ENCODE assay signal across 10 cellular contexts in the genomic region with DNA sequence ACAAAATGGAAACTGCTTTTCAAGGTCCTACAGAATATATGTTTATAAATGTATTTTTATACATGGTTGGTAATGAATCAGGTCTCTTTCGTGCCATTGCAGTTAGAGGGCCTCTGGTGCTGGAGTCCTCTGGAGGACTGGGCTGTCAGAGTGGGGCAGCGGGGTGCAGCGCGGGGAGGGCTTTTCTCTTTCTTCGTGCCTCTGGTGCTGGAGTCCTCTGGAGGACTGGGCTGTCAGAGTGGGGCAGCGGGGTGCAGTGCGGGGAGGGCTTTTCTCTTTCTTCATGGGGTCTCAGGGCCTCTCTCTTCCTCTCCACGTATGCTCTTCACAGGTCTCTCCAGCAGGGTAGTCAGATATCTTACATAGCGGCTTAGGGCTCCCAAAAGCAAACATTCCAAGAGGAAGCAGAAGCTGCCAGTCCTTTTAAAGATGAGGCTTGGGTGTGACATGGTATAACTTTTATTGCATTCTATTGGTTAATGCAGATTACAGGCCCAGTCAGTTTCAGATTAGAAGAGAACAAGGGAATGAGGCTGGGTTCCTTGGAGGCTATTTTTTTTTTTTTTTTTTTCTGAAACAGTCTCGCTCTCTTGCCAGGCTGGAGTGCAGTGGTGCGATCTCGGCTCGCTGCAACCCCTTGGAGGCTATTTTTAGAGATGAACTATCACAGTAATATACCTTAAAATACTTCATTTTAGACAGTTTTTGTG. TPM values are rescaled to one million over a fixed set of nuclear protein-coding genes. Genes with fewer than 3 reads are reported as not detected.
DNase-seq lines count a peak whose midpoint lies in the region; ATAC-seq and TF ChIP-seq lines count a peak whose summit lies in the region.
"Had no signal": no experiment of that assay in that cellular context is flagged by ENCODE, and none has a peak within 500 bp of the region (broad histone marks: within the 10 kb centered on the region; RNA-seq: fewer than 3 reads in every experiment).

No MANE protein-coding gene starts in this region.

- H3K9me3 ChIP-seq in OCI-LY7 (ENCODE audit: low read length) (no peaks in the 10 kb centered on the region), esophagus squamous epithelium (no peaks in the 10 kb centered on the region)

- POLR2A ChIA-PET in OCI-LY7 (lab: Charles Lee) = interaction anchor here (0.6 kb wide), 1 partner anchor 49 kb away, joined by 4 read pairs; no protein-coding TSS in a partner anchor

- BruUV-seq in OCI-LY7 (replicated peaks; lab: Mats Ljungman, UMichigan) = no TSS peak

- H2AFZ ChIP-seq in OCI-LY7 (ENCODE audit: low read length) = peak overlapping the region; percentile 83

- H3K4me1 ChIP-seq in OCI-LY7 (ENCODE audit: insufficient read depth, low read length, poor library complexity, severe bottlenecking) (peaks cover 32% of the 10 kb centered on the region), esophagus squamous epithelium (peaks cover 0 to 33% (median 7%) of the 10 kb centered on the region in 3 donors)

- H3K4me3 Mint-ChIP-seq in activated CD8-positive, alpha-beta memory T cell treated with anti-CD3 and anti-CD28 coated beads, Interleukin-2, amount 10 ng/mL, durations not matched to agents 7 days and 5 days = no peak overlapping the region

- H3K27ac Mint-ChIP-seq in activated CD8-positive, alpha-beta memory T cell treated with anti-CD3 and anti-CD28 coated beads, Interleukin-2, amount 10 ng/mL, durations not matched to agents 7 days and 5 days = no peak overlapping the region

- H3K36me3 ChIP-seq in OCI-LY7 (ENCODE audit: insufficient read depth, low read length) = peaks cover 8% of the 10 kb centered on the region; the same call in 1 of the 2 replicates
- H3K36me3 ChIP-seq in esophagus squamous epithelium = peaks cover 0 to 35% (median 0%) of the 10 kb centered on the region in 3 donors

- peak overlapping the region; percentile 45 for H3K4me3 ChIP-seq in OCI-LY7 (ENCODE audit: low read depth, low read length, poor library complexity, severe bottlenecking)
- peak overlapping the region; percentile 21 for H3K4me3 ChIP-seq in fibroblast of pulmonary artery (replicated peaks; ENCODE audit: low read depth, low read length)
- no peak overlapping the region for H3K4me3 ChIP-seq in esophagus squamous epithelium

- intact Hi-C loops in OCI-LY7 (cut with micrococcal nuclease; ENCODE audit: unreplicated experiment) = no loop called here
- intact Hi-C loops in esophagus squamous epithelium (cut with DNase I) = no loop called here

- H3K4me2 ChIP-seq in OCI-LY7 (ENCODE audit: low read length) = peak overlapping the region; percentile 85

- no peak for DNase-seq in OCI-LY7 (ENCODE audit: low spot score)
- peak; percentile 61 for DNase-seq in fibroblast of pulmonary artery (ENCODE audit: low read depth)
- DNase-seq in retina = peak; percentile 29
- no peak for DNase-seq in GM19238 (ENCODE audit: insufficient read length, low spot score)
- no peak for DNase-seq in esophagus squamous epithelium (lab: John Stamatoyannopoulos, UW)
- DNase-seq in activated CD8-positive, alpha-beta memory T cell treated with anti-CD3 and anti-CD28 coated beads, Interleukin-2, amount 10 ng/mL, durations not matched to agents 7 days and 5 days = no peak
- DNase-seq in NCI-H345 treated with DMSO at 0.1 percent for 48 hours (lab: John Stamatoyannopoulos, UW; ENCODE audit: unreplicated experiment) = no peak
- DNase-seq: occipital lobe, SHP77 treated with DMSO at 0.1 percent for 48 hours had no signal

- peaks cover 12% of the 10 kb centered on the region for H3K4me1 Mint-ChIP-seq in activated CD8-positive, alpha-beta memory T cell treated with anti-CD3 and anti-CD28 coated beads, Interleukin-2, amount 10 ng/mL, durations not matched to agents 7 days and 5 days

- CTCF ChIA-PET in OCI-LY7 (lab: Charles Lee; ENCODE audit: unreplicated experiment) = no interaction called here
- CTCF ChIA-PET in activated CD8-positive, alpha-beta memory T cell treated with anti-CD3 and anti-CD28 coated beads, Interleukin-2, amount 10 ng/mL, durations not matched to agents 7 days and 5 days (lab: Charles Lee) = no interaction called here

- H3K27me3 Mint-ChIP-seq in activated CD8-positive, alpha-beta memory T cell treated with anti-CD3 and anti-CD28 coated beads, Interleukin-2, amount 10 ng/mL, durations not matched to agents 7 days and 5 days = no peaks in the 10 kb centered on the region

- no peaks in the 10 kb centered on the region for H3K9me2 ChIP-seq in OCI-LY7 (ENCODE audit: insufficient read depth, low read length)

- 74 to 90% methylated on average over 10 to 12 of the region's 13 CpGs for whole genome bisulfite sequencing in esophagus squamous epithelium, 2 donors

- no peak for TF ChIP-seq POLR2A in esophagus squamous epithelium (IDR thresholded peaks at IDR 0.05)

- no peak for TF ChIP-seq CTCF in OCI-LY7 (conservative IDR thresholded peaks at IDR 0.05; ENCODE audit: low read length)
- peak; percentile 2 for TF ChIP-seq CTCF in fibroblast of pulmonary artery (IDR thresholded peaks at IDR 0.05; ENCODE audit: low read length, missing control alignments)
- no peak for TF ChIP-seq CTCF in esophagus squamous epithelium (IDR thresholded peaks at IDR 0.05)

- no peaks in the 10 kb centered on the region for H4K20me1 ChIP-seq in OCI-LY7 (ENCODE audit: insufficient read depth, low read length)

- H3K27me3 ChIP-seq in esophagus squamous epithelium = no peaks in the 10 kb centered on the region

- H3K9me3 Mint-ChIP-seq in activated CD8-positive, alpha-beta memory T cell treated with anti-CD3 and anti-CD28 coated beads, Interleukin-2, amount 10 ng/mL, durations not matched to agents 7 days and 5 days (ENCODE audit: low read depth) = no peaks in the 10 kb centered on the region

- H3K79me2 ChIP-seq in OCI-LY7 (ENCODE audit: insufficient read depth, low read depth, low read length) = no peaks in the 10 kb centered on the region

- H3K27ac ChIP-seq in OCI-LY7 (ENCODE audit: low read depth, low read length, poor library complexity, severe bottlenecking) = peak overlapping the region; percentile 2
- H3K27ac ChIP-seq in esophagus squamous epithelium = no peak overlapping the region

- peak; percentile 12 for ATAC-seq in GM21528 (IDR thresholded peaks at IDR 0.05; ENCODE audit: low FRiP score, unreplicated experiment)
- ATAC-seq in activated CD8-positive, alpha-beta memory T cell treated with anti-CD3 and anti-CD28 coated beads, Interleukin-2, amount 10 ng/mL, durations not matched to agents 7 days and 5 days = no peak

- peaks cover 7% of the 10 kb centered on the region for H3K36me3 Mint-ChIP-seq in activated CD8-positive, alpha-beta memory T cell treated with anti-CD3 and anti-CD28 coated beads, Interleukin-2, amount 10 ng/mL, durations not matched to agents 7 days and 5 days

RNA-seq across cellular contexts. Expression of gene SDCCAG8, which starts 13.1 kb away (rescaled TPM):
- 13.4 and 18.1 TPM in 2 replicates for total RNA-seq in OCI-LY7 (2014; rRNA removed; shearing (Covaris generic))
- total RNA-seq in OCI-LY7 (2022) = 26.2 and 28.7 TPM in 2 replicates
- 10 to 100 TPM; 17.5 to 37.6 (median 21.7) TPM for total RNA-seq in esophagus squamous epithelium
- 10 to 100 TPM; 14.9 to 27.1 TPM for total RNA-seq in activated CD8-positive, alpha-beta memory T cell treated with anti-CD3 and anti-CD28 coated beads, Interleukin-2, amount 10 ng/mL, durations not matched to agents 7 days and 5 days

RNA-seq across cellular contexts. Expression of gene CEP170, which starts 13.8 kb away (rescaled TPM):
- total RNA-seq in OCI-LY7 (2014; rRNA removed; shearing (Covaris generic)) = 57.6 and 64.7 TPM in 2 replicates
- 69.7 and 85.4 TPM in 2 replicates for total RNA-seq in OCI-LY7 (2022)
- 10 to 100 TPM; 10.4 to 19.5 (median 11.4) TPM for total RNA-seq in esophagus squamous epithelium
- 10 to 100 TPM; 24.9 to 39.3 TPM for total RNA-seq in activated CD8-positive, alpha-beta memory T cell treated with anti-CD3 and anti-CD28 coated beads, Interleukin-2, amount 10 ng/mL, durations not matched to agents 7 days and 5 days

Comparison
In these comparisons a context has a peak if more than half of its experiments do, and no peak if none do; other contexts are left out.
1. DNase-seq: peak in fibroblast of pulmonary artery (single experiment) and retina (single experiment); none in OCI-LY7 (single experiment), GM19238 (single experiment), esophagus squamous epithelium (single experiment), activated CD8-positive, alpha-beta memory T cell treated with anti-CD3 and anti-CD28 coated beads, Interleukin-2, amount 10 ng/mL, durations not matched to agents 7 days and 5 days (single experiment) and NCI-H345 treated with DMSO at 0.1 percent for 48 hours (single experiment).
2. H3K4me3 ChIP-seq: peak in OCI-LY7 (single experiment) and fibroblast of pulmonary artery (single experiment); none in esophagus squamous epithelium (0 of 4).